ENCODE assay signal across 1 cellular context in the genomic region with DNA sequence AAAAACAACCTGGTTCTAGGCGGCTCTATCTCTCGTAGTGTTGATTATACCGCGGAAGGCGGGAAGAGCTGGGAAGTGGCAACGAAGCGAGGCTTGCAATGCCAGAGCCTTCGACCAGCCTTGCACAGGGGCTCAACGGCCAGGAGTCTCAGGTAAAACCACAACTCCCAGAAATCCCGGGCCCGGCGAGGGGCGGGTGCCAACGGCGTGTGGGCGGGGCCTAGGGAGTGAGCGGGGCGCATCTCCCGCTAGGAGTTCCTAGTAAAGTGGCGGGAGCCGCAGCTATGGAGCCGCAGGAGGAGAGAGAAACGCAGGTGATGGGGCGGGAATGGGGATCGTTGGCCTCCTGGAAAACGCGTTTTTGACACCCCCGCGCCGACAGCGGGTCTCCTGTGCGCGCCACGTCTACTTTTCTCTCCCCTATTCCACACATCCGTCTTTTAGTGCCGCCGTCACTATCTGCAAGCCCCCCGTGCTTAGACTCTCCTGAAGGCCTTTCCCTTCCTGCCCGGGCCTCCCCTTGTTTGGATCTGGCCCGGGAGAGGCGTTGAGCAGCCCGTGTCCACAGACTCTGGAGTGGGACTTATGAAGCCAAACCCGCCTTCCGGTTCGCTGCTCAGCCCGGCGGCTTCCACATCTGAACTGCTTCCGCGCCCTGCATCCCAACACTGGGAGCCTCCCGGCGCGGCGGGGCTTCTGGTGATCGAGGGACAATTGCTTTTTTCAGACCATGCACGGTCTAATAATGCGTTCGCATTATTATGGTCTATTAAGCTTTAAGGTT.
TF ChIP-seq lines count a peak whose summit lies in the region.

A gene with protein sequence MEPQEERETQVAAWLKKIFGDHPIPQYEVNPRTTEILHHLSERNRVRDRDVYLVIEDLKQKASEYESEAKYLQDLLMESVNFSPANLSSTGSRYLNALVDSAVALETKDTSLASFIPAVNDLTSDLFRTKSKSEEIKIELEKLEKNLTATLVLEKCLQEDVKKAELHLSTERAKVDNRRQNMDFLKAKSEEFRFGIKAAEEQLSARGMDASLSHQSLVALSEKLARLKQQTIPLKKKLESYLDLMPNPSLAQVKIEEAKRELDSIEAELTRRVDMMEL (plus strand): TSS at position 258 of the 784 bp plus-strand sequence. CDS start 27 bp downstream, at position 285.

TF ChIP-seq in HEK293, 187 proteins besides CTCF, POLR2A, EP300 and RAD21 (continued from another document and continues in another):
- TF ChIP-seq, protein P1, sequence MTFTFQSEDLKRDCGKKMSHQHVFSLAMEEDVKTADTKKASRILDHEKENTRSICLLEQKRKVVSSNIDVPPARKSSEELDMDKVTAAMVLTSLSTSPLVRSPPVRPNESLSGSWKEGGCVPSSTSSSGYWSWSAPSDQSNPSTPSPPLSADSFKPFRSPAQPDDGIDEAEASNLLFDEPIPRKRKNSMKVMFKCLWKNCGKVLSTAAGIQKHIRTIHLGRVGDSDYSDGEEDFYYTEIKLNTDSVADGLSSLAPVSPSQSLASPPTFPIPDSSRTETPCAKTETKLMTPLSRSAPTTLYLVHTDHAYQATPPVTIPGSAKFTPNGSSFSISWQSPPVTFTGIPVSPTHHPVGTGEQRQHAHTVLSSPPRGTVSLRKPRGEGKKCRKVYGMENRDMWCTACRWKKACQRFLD (tag by site-specific recombination; IDR thresholded peaks at IDR 0.05), result no peak
- TF ChIP-seq ZFP41 (tag by site-specific recombination; IDR thresholded peaks at IDR 0.05; ENCODE audit: borderline replicate concordance) (no peak), ZNF658 (tag by site-specific recombination; IDR thresholded peaks at IDR 0.05) (no peak), ZNF626 (tag by site-specific recombination; IDR thresholded peaks at IDR 0.05) (no peak), ZNF214 (tag by site-specific recombination; IDR thresholded peaks at IDR 0.05; ENCODE audit: borderline replicate concordance) (no peak), ZNF248 (tag by site-specific recombination; IDR thresholded peaks at IDR 0.05) (no peak), IKZF3 (tag by site-specific recombination; IDR thresholded peaks at IDR 0.05) (peak; percentile 87), ZNF223 (tag by site-specific recombination; IDR thresholded peaks at IDR 0.05) (no peak), ZNF514 (tag by site-specific recombination; IDR thresholded peaks at IDR 0.05) (no peak), ZFP37 (tag by site-specific recombination; IDR thresholded peaks at IDR 0.05) (peak; percentile 95), ZNF292 (tag by site-specific recombination; IDR thresholded peaks at IDR 0.05; ENCODE audit: borderline replicate concordance, low read depth) (no peak), ZNF610 (tag by site-specific recombination; IDR thresholded peaks at IDR 0.05; ENCODE audit: borderline replicate concordance) (no peak), ZSCAN23 (tag by site-specific recombination; IDR thresholded peaks at IDR 0.05) (peak; percentile 75; the same call in 1 of the 2 replicates), ZNF114 (tag by site-specific recombination; IDR thresholded peaks at IDR 0.05) (no peak), ZNF23 (tag by site-specific recombination; IDR thresholded peaks at IDR 0.05; ENCODE audit: borderline replicate concordance) (no peak), ZNF184 (tag by site-specific recombination; IDR thresholded peaks at IDR 0.05) (no peak)
- TF ChIP-seq, protein P2, sequence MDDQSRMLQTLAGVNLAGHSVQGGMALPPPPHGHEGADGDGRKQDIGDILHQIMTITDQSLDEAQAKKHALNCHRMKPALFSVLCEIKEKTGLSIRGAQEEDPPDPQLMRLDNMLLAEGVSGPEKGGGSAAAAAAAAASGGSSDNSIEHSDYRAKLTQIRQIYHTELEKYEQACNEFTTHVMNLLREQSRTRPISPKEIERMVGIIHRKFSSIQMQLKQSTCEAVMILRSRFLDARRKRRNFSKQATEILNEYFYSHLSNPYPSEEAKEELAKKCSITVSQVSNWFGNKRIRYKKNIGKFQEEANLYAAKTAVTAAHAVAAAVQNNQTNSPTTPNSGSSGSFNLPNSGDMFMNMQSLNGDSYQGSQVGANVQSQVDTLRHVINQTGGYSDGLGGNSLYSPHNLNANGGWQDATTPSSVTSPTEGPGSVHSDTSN (CRISPR knock-in tag; IDR thresholded peaks at IDR 0.05), result no peak
- TF ChIP-seq, protein P3, sequence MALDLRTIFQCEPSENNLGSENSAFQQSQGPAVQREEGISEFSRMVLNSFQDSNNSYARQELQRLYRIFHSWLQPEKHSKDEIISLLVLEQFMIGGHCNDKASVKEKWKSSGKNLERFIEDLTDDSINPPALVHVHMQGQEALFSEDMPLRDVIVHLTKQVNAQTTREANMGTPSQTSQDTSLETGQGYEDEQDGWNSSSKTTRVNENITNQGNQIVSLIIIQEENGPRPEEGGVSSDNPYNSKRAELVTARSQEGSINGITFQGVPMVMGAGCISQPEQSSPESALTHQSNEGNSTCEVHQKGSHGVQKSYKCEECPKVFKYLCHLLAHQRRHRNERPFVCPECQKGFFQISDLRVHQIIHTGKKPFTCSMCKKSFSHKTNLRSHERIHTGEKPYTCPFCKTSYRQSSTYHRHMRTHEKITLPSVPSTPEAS (tag by site-specific recombination; IDR thresholded peaks at IDR 0.05), result 0 out of 2 replicates have a peak, but pooled peaks have one; percentile 22
- TF ChIP-seq, protein P4, sequence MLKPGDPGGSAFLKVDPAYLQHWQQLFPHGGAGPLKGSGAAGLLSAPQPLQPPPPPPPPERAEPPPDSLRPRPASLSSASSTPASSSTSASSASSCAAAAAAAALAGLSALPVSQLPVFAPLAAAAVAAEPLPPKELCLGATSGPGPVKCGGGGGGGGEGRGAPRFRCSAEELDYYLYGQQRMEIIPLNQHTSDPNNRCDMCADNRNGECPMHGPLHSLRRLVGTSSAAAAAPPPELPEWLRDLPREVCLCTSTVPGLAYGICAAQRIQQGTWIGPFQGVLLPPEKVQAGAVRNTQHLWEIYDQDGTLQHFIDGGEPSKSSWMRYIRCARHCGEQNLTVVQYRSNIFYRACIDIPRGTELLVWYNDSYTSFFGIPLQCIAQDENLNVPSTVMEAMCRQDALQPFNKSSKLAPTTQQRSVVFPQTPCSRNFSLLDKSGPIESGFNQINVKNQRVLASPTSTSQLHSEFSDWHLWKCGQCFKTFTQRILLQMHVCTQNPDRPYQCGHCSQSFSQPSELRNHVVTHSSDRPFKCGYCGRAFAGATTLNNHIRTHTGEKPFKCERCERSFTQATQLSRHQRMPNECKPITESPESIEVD (tag by site-specific recombination; IDR thresholded peaks at IDR 0.05), result no peak
- TF ChIP-seq, protein P5, sequence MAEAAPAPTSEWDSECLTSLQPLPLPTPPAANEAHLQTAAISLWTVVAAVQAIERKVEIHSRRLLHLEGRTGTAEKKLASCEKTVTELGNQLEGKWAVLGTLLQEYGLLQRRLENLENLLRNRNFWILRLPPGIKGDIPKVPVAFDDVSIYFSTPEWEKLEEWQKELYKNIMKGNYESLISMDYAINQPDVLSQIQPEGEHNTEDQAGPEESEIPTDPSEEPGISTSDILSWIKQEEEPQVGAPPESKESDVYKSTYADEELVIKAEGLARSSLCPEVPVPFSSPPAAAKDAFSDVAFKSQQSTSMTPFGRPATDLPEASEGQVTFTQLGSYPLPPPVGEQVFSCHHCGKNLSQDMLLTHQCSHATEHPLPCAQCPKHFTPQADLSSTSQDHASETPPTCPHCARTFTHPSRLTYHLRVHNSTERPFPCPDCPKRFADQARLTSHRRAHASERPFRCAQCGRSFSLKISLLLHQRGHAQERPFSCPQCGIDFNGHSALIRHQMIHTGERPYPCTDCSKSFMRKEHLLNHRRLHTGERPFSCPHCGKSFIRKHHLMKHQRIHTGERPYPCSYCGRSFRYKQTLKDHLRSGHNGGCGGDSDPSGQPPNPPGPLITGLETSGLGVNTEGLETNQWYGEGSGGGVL (tag by site-specific recombination; IDR thresholded peaks at IDR 0.05), result peak; percentile 39; the same call in 1 of the 2 replicates
- TF ChIP-seq, protein P6, sequence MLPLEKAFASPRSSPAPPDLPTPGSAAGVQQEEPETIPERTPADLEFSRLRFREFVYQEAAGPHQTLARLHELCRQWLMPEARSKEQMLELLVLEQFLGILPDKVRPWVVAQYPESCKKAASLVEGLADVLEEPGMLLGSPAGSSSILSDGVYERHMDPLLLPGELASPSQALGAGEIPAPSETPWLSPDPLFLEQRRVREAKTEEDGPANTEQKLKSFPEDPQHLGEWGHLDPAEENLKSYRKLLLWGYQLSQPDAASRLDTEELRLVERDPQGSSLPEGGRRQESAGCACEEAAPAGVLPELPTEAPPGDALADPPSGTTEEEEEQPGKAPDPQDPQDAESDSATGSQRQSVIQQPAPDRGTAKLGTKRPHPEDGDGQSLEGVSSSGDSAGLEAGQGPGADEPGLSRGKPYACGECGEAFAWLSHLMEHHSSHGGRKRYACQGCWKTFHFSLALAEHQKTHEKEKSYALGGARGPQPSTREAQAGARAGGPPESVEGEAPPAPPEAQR (tag by site-specific recombination; IDR thresholded peaks at IDR 0.05), result no peak
- TF ChIP-seq, protein P7, sequence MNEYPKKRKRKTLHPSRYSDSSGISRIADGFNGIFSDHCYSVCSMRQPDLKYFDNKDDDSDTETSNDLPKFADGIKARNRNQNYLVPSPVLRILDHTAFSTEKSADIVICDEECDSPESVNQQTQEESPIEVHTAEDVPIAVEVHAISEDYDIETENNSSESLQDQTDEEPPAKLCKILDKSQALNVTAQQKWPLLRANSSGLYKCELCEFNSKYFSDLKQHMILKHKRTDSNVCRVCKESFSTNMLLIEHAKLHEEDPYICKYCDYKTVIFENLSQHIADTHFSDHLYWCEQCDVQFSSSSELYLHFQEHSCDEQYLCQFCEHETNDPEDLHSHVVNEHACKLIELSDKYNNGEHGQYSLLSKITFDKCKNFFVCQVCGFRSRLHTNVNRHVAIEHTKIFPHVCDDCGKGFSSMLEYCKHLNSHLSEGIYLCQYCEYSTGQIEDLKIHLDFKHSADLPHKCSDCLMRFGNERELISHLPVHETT (tag by site-specific recombination; IDR thresholded peaks at IDR 0.05), result peak; percentile 55; the same call in 1 of the 2 replicates
- TF ChIP-seq, protein P8, sequence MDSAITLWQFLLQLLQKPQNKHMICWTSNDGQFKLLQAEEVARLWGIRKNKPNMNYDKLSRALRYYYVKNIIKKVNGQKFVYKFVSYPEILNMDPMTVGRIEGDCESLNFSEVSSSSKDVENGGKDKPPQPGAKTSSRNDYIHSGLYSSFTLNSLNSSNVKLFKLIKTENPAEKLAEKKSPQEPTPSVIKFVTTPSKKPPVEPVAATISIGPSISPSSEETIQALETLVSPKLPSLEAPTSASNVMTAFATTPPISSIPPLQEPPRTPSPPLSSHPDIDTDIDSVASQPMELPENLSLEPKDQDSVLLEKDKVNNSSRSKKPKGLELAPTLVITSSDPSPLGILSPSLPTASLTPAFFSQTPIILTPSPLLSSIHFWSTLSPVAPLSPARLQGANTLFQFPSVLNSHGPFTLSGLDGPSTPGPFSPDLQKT (IDR thresholded peaks at IDR 0.05; ENCODE audit: borderline replicate concordance, low read depth, low read length), result no peak
- TF ChIP-seq, protein P9, sequence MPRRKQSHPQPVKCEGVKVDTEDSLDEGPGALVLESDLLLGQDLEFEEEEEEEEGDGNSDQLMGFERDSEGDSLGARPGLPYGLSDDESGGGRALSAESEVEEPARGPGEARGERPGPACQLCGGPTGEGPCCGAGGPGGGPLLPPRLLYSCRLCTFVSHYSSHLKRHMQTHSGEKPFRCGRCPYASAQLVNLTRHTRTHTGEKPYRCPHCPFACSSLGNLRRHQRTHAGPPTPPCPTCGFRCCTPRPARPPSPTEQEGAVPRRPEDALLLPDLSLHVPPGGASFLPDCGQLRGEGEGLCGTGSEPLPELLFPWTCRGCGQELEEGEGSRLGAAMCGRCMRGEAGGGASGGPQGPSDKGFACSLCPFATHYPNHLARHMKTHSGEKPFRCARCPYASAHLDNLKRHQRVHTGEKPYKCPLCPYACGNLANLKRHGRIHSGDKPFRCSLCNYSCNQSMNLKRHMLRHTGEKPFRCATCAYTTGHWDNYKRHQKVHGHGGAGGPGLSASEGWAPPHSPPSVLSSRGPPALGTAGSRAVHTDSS (tag by site-specific recombination; IDR thresholded peaks at IDR 0.05), result no peak
- TF ChIP-seq, protein P10, sequence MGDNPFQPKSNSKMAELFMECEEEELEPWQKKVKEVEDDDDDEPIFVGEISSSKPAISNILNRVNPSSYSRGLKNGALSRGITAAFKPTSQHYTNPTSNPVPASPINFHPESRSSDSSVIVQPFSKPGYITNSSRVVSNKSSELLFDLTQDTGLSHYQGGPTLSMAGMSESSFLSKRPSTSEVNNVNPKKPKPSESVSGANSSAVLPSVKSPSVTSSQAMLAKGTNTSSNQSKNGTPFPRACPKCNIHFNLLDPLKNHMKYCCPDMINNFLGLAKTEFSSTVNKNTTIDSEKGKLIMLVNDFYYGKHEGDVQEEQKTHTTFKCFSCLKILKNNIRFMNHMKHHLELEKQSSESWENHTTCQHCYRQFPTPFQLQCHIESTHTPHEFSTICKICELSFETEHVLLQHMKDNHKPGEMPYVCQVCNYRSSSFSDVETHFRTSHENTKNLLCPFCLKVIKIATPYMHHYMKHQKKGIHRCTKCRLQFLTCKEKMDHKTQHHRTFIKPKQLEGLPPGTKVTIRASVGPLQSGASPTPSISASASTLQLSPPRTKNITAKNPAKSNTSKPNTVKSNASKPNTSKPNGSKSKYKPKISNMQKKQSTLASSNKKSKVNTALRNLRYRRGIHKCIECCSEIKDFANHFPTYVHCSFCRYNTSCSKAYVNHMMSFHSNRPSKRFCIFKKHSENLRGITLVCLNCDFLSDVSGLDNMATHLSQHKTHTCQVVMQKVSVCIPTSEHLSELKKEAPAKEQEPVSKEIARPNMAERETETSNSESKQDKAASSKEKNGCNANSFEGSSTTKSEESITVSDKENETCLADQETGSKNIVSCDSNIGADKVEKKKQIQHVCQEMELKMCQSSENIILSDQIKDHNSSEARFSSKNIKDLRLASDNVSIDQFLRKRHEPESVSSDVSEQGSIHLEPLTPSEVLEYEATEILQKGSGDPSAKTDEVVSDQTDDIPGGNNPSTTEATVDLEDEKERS (tag by site-specific recombination; IDR thresholded peaks at IDR 0.05), result 0 out of 2 replicates have a peak, but pooled peaks have one; percentile 53
